ENCODE assay signal across 17 cellular contexts in genomic region chr2:180823546-180824141, GRCh38.
DNase-seq lines count a peak whose midpoint lies in the region; ATAC-seq and TF ChIP-seq lines count a peak whose summit lies in the region.
"Had no signal": no experiment of that assay in that cellular context is flagged by ENCODE, and none has a peak within 500 bp of the region (broad histone marks: within the 10 kb centered on the region; RNA-seq: fewer than 3 reads in every experiment).

No MANE protein-coding gene starts in this region.

- H3K27ac ChIP-seq in IMR-90 (ENCODE audit: insufficient read depth, low read length) = no peak overlapping the region
- H3K27ac ChIP-seq in neuronal stem cell (replicated peaks; ENCODE audit: low read length) = no peak overlapping the region
- H3K27ac ChIP-seq: WERI-Rb-1 had no signal

- H2AFZ ChIP-seq in IMR-90 (replicated peaks; ENCODE audit: low read length, poor library complexity) = no peak overlapping the region
- no peak overlapping the region for H2AFZ ChIP-seq in neuronal stem cell (ENCODE audit: low read length)

- no peak overlapping the region for H2BK20ac ChIP-seq in IMR-90 (ENCODE audit: low read depth, low read length)

- H2AK9ac ChIP-seq in IMR-90 (replicated peaks; ENCODE audit: low read depth, low read length, poor library complexity) = no peak overlapping the region

- H2BK15ac ChIP-seq in IMR-90 (ENCODE audit: low read depth, low read length) = no peak overlapping the region
- no peak overlapping the region for H2BK15ac ChIP-seq in neuronal stem cell (ENCODE audit: low read length)

- peak; percentile 46 for ATAC-seq in IMR-90 (ENCODE audit: low read depth)
- no peak for ATAC-seq in HG03460 (IDR thresholded peaks at IDR 0.05; ENCODE audit: unreplicated experiment)
- ATAC-seq: activated naive CD8-positive, alpha-beta T cell treated with anti-CD3 and anti-CD28 coated beads, Interleukin-2, amount 50 U/mL, for 24 hours; left lobe of liver; stimulated activated naive CD8-positive, alpha-beta T cell treated with anti-CD3 and anti-CD28 coated beads, Interleukin-15, Interleukin-2, amounts not matched to agents 100 U/mL and 50 U/mL, for 24 hours had no signal

- H3K23ac ChIP-seq in IMR-90 (ENCODE audit: low read depth, low read length) = no peak overlapping the region
- H3K23ac ChIP-seq in neuronal stem cell (ENCODE audit: low read depth, low read length, poor library complexity) = no peak overlapping the region

- CTCF ChIA-PET in IMR-90 (lab: Yijun Ruan, JAX) = interaction anchor here (0.5 to 1.2 kb wide), 2 partner anchors 22 to 33 kb away, joined by 4 read pairs; no protein-coding TSS in a partner anchor

- no peak overlapping the region for H3K4me3 ChIP-seq in IMR-90 (ENCODE audit: insufficient read depth, low read depth, low read length)
- H3K4me3 ChIP-seq in astrocyte of the spinal cord (ENCODE audit: low read depth, low read length) = no peak overlapping the region
- H3K4me3 ChIP-seq in neuronal stem cell (ENCODE audit: low read length in 2 of 2) = no peak overlapping the region

- H4K91ac ChIP-seq in IMR-90 (ENCODE audit: insufficient read depth, low read depth, low read length) (no peak overlapping the region), neuronal stem cell (ENCODE audit: low read depth, low read length, poor library complexity) (no peak overlapping the region)

- H3K79me1 ChIP-seq in IMR-90 (ENCODE audit: low read depth in 1 of 2, low read length in 2 of 2) (no peaks in the 10 kb centered on the region), neuronal stem cell (ENCODE audit: low read depth, low read length) (no peaks in the 10 kb centered on the region)

- H3K9me3 ChIP-seq in IMR-90 (ENCODE audit: control insufficient read depth, insufficient read depth, low read length) = no peaks in the 10 kb centered on the region
- no peaks in the 10 kb centered on the region for H3K9me3 ChIP-seq in neuronal stem cell (replicated peaks in 1 of 2; ENCODE audit: control insufficient read depth in 2 of 2, insufficient read depth in 1 of 2, low read depth in 1 of 2, low read length in 2 of 2)

- dilution Hi-C loops in IMR-90 (cut with HindIII; ENCODE audit: low sequenced_read_pairs, unreplicated experiment) = no loop called here

- intact Hi-C loops in IMR-90 (cut with micrococcal nuclease) = no loop called here

- TF ChIP-seq RAD21 in IMR-90 (IDR thresholded peaks at IDR 0.05; ENCODE audit: low read length) = no peak

- no TSS peak for BruUV-seq in IMR-90 (replicated peaks; lab: Mats Ljungman, UMichigan)

- H3K9me1 ChIP-seq in IMR-90 (ENCODE audit: insufficient read depth, low read length) = no peaks in the 10 kb centered on the region

- TF ChIP-seq CTCF in IMR-90 (conservative IDR thresholded peaks at IDR 0.05; ENCODE audit: low read depth, low read length) (no peak), astrocyte of the spinal cord (IDR thresholded peaks at IDR 0.05; ENCODE audit: low read depth, low read length) (no peak)

- H4K8ac ChIP-seq in IMR-90 (ENCODE audit: low read depth in 2 of 2, low read length in 2 of 2) (no peak overlapping the region), neuronal stem cell (ENCODE audit: low read depth, low read length) (no peak overlapping the region)

- in situ Hi-C loops in IMR-90 (cut with MboI; ENCODE audit: low sequenced_read_pairs) = no loop called here
- in situ Hi-C loops in astrocyte of the spinal cord (cut with HindIII; ENCODE audit: low sequenced_read_pairs) = no loop called here

- H3K36me3 ChIP-seq in IMR-90 (ENCODE audit: control insufficient read depth, insufficient read depth, low read length) (no peaks in the 10 kb centered on the region), neuronal stem cell (replicated peaks in 1 of 2; ENCODE audit: control insufficient read depth in 2 of 2, insufficient read depth in 2 of 2, low read length in 2 of 2) (no peaks in the 10 kb centered on the region)
- H3K36me3 ChIP-seq: WERI-Rb-1 had no signal

- no peak overlapping the region for H3K18ac ChIP-seq in IMR-90 (ENCODE audit: low read depth, low read length)
- no peak overlapping the region for H3K18ac ChIP-seq in neuronal stem cell (ENCODE audit: low read length)

- H2BK5ac ChIP-seq in IMR-90 (ENCODE audit: low read depth, low read length, poor library complexity, severe bottlenecking) (no peak overlapping the region), neuronal stem cell (ENCODE audit: low read length) (no peak overlapping the region)

- no peak overlapping the region for H2AK5ac ChIP-seq in IMR-90 (ENCODE audit: low read depth, low read length)
- H2AK5ac ChIP-seq in neuronal stem cell (ENCODE audit: low read depth, low read length) = no peak overlapping the region

- H4K5ac ChIP-seq in IMR-90 (ENCODE audit: low read depth, low read length) = no peak overlapping the region

- H2BK12ac ChIP-seq in neuronal stem cell (ENCODE audit: low read length) = no peak overlapping the region

- no peaks in the 10 kb centered on the region for H4K20me1 ChIP-seq in IMR-90 (ENCODE audit: insufficient read depth, low read length)

- H3K4me1 ChIP-seq in IMR-90 (ENCODE audit: control insufficient read depth, insufficient read depth, low read length) (no peaks in the 10 kb centered on the region), neuronal stem cell (ENCODE audit: control insufficient read depth in 2 of 2, insufficient read depth in 1 of 2, low read depth in 1 of 2, low read length in 2 of 2) (no peaks in the 10 kb centered on the region)

- H3K4ac ChIP-seq in IMR-90 (ENCODE audit: low read depth, low read length) (no peak overlapping the region), neuronal stem cell (ENCODE audit: low read length) (no peak overlapping the region)

- no peaks in the 10 kb centered on the region for H3K27me3 ChIP-seq in IMR-90 (ENCODE audit: control insufficient read depth, insufficient read depth, low read length)
- H3K27me3 ChIP-seq in neuronal stem cell (ENCODE audit: control insufficient read depth in 3 of 3, insufficient read depth in 3 of 3, low read depth in 1 of 3, low read length in 3 of 3) = no peaks in the 10 kb centered on the region

- H3K4me2 ChIP-seq in IMR-90 (ENCODE audit: low read depth, low read length) (no peak overlapping the region), neuronal stem cell (ENCODE audit: insufficient read depth, low read length, poor library complexity, severe bottlenecking) (no peak overlapping the region)

- 0 out of 2 replicates have a peak overlapping the region, but pooled peaks have one; percentile 27 for H3K14ac ChIP-seq in IMR-90 (replicated peaks; ENCODE audit: low read depth, low read length)
- H3K14ac ChIP-seq in neuronal stem cell (ENCODE audit: low read length) = no peak overlapping the region

- no peak overlapping the region for H3K56ac ChIP-seq in IMR-90 (ENCODE audit: extremely low read depth, insufficient read depth, low read length)

- no CpG with 5 or more reads among the region's 5 CpGs for WGBS in IMR-90 (ENCODE audit: extremely low coverage in 2 of 2, insufficient read length in 1 of 2), 2 experiments
- no CpG with 5 or more reads among the region's 5 CpGs for WGBS in neuronal stem cell (ENCODE audit: extremely low coverage in 2 of 2, insufficient read length in 2 of 2, insufficient replicate concordance in 1 of 2), 2 donors

- DNase-seq in EH (ENCODE audit: low read depth) = peak; percentile 63
- DNase-seq in IMR-90 = peak; percentile 57
- peak; percentile 54 for DNase-seq in astrocyte of the spinal cord (ENCODE audit: low read depth, low spot score)
- DNase-seq in myocyte (ENCODE audit: low read depth) = peak; percentile 7
- DNase-seq in Ammon's horn (ENCODE audit: low spot score) = no peak
- DNase-seq in stimulated activated CD4-positive, alpha-beta T cell treated with anti-CD3 and anti-CD28 coated beads, Interleukin-4, amount 100 ng/mL, for 4 hours = no peak
- DNase-seq in neuronal stem cell (ENCODE audit: low spot score) = no peak
- DNase-seq: activated CD8-positive, alpha-beta memory T cell treated with anti-CD3 and anti-CD28 coated beads, Interleukin-2, amount 50 U/mL, for 48 hours; activated naive CD8-positive, alpha-beta T cell treated with anti-CD3 and anti-CD28 coated beads, Interleukin-2, amount 50 U/mL, for 24 hours; CD4-positive, CD25-positive, alpha-beta regulatory T cell; glutamatergic neuron; naive B cell; NCI-H69; stimulated activated naive CD8-positive, alpha-beta T cell treated with anti-CD3 and anti-CD28 coated beads, Interleukin-15, Interleukin-2, amounts not matched to agents 100 U/mL and 50 U/mL, for 24 hours; WERI-Rb-1 had no signal

- H2BK120ac ChIP-seq in IMR-90 (ENCODE audit: low read depth, low read length) = no peak overlapping the region
- no peak overlapping the region for H2BK120ac ChIP-seq in neuronal stem cell (ENCODE audit: low read depth, low read length)

- no peak overlapping the region for H3K9ac ChIP-seq in IMR-90 (ENCODE audit: low read depth, low read length)
- no peak overlapping the region for H3K9ac ChIP-seq in neuronal stem cell (ENCODE audit: low read depth, low read length, poor library complexity)

- no peak for TF ChIP-seq POLR2A in IMR-90 (IDR thresholded peaks at IDR 0.05; ENCODE audit: low read depth, low read length)

- POLR2A ChIA-PET in IMR-90 (lab: Charles Lee; ENCODE audit: unreplicated experiment) = no interaction called here

TF ChIP-seq in IMR-90, 13 proteins besides CTCF, POLR2A, EP300 and RAD21 (continues in another document):
- TF ChIP-seq FOS (IDR thresholded peaks at IDR 0.05; ENCODE audit: low read depth, low read length) (no peak), BHLHE40 (IDR thresholded peaks at IDR 0.05; ENCODE audit: low read depth, low read length) (no peak), CEBPB (IDR thresholded peaks at IDR 0.05; ENCODE audit: low read depth, low read length) (no peak), NFE2L2 (IDR thresholded peaks at IDR 0.05; ENCODE audit: low read depth, low read length) (no peak), MAFK (IDR thresholded peaks at IDR 0.05; ENCODE audit: low read depth, low read length) (no peak), MAZ (IDR thresholded peaks at IDR 0.05; ENCODE audit: borderline replicate concordance, low read depth, low read length) (no peak), SMC3 (IDR thresholded peaks at IDR 0.05; ENCODE audit: low read depth, low read length) (no peak), RCOR1 (IDR thresholded peaks at IDR 0.05; ENCODE audit: insufficient replicate concordance, low read length) (no peak), MXI1 (IDR thresholded peaks at IDR 0.05; ENCODE audit: borderline replicate concordance, low read depth, low read length) (no peak)
- TF ChIP-seq, protein P1, sequence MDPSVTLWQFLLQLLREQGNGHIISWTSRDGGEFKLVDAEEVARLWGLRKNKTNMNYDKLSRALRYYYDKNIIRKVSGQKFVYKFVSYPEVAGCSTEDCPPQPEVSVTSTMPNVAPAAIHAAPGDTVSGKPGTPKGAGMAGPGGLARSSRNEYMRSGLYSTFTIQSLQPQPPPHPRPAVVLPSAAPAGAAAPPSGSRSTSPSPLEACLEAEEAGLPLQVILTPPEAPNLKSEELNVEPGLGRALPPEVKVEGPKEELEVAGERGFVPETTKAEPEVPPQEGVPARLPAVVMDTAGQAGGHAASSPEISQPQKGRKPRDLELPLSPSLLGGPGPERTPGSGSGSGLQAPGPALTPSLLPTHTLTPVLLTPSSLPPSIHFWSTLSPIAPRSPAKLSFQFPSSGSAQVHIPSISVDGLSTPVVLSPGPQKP (IDR thresholded peaks at IDR 0.05; ENCODE audit: borderline replicate concordance, low read depth, low read length) = no peak

Comparison
In these comparisons a context has a peak if more than half of its experiments do, and no peak if none do; other contexts are left out.
1. DNase-seq: peak in EH (single experiment), IMR-90 (single experiment), astrocyte of the spinal cord (single experiment) and myocyte (single experiment); none in Ammon's horn (single experiment), stimulated activated CD4-positive, alpha-beta T cell treated with anti-CD3 and anti-CD28 coated beads, Interleukin-4, amount 100 ng/mL, for 4 hours (0 of 2) and neuronal stem cell (single experiment).